In genomic region chr1:113141650-113142473, GRCh38 we compare ENCODE assay signal across 13 cellular contexts.
A peak's percentile ranks its signal among the peaks of the same experiment; 100 is the strongest.
DNase-seq lines count a peak whose midpoint lies in the region; ATAC-seq, FAIRE-seq and TF ChIP-seq lines count a peak whose summit lies in the region.
"Had no signal": no experiment of that assay in that cellular context is flagged by ENCODE, and none has a peak within 500 bp of the region (broad histone marks: within the 10 kb centered on the region; RNA-seq: fewer than 3 reads in every experiment).

No MANE protein-coding gene starts in this region.

- no peaks in the 10 kb centered on the region for H3K9me3 ChIP-seq in keratinocyte (ENCODE audit: control insufficient read depth, low read depth, low read length)

- H3K4me1 Mint-ChIP-seq in endothelial cell (ENCODE audit: unreplicated experiment), result peaks cover 23% of the 10 kb centered on the region
- H3K4me1 Mint-ChIP-seq in activated naive CD8-positive, alpha-beta T cell treated with anti-CD3 and anti-CD28 coated beads for 36 hours, result peaks cover 11% of the 10 kb centered on the region

- dilution Hi-C loops in keratinocyte (cut with MboI; ENCODE audit: extremely low pct_ligation_motif_present, low sequenced_read_pairs), result no loop called here

- no peaks in the 10 kb centered on the region for H3K27me3 ChIP-seq in keratinocyte (ENCODE audit: control insufficient read depth, extremely low read depth, insufficient read depth, low read length)

- H3K4me3 ChIP-seq in AG10803 (ENCODE audit: low read length) (no peak overlapping the region), keratinocyte (ENCODE audit: control insufficient read depth in 2 of 3, extremely low read depth in 1 of 3, insufficient read depth in 2 of 3, low read depth in 1 of 3, low read length in 3 of 3) (no peak overlapping the region)

- H4K20me1 ChIP-seq in keratinocyte (ENCODE audit: control insufficient read depth, extremely low read depth, insufficient read depth, low read length), result no peaks in the 10 kb centered on the region

- no peak overlapping the region for H3K9ac ChIP-seq in keratinocyte (ENCODE audit: control insufficient read depth, extremely low read depth, insufficient read depth, low read length)

- no peak overlapping the region for H3K4me3 Mint-ChIP-seq in endothelial cell (ENCODE audit: unreplicated experiment)
- H3K4me3 Mint-ChIP-seq in activated naive CD8-positive, alpha-beta T cell treated with anti-CD3 and anti-CD28 coated beads for 36 hours, result no peak overlapping the region
- H3K4me3 Mint-ChIP-seq: activated CD4-positive, alpha-beta T cell treated with anti-CD3 and anti-CD28 coated beads for 36 hours; activated naive CD8-positive, alpha-beta T cell had no signal

- no peak for FAIRE-seq in keratinocyte (lab: Jason Lieb, UNC)

- H3K36me3 Mint-ChIP-seq in endothelial cell (ENCODE audit: low read depth, unreplicated experiment), result no peaks in the 10 kb centered on the region
- H3K36me3 Mint-ChIP-seq in activated naive CD8-positive, alpha-beta T cell treated with anti-CD3 and anti-CD28 coated beads for 36 hours, result no peaks in the 10 kb centered on the region
- H3K36me3 Mint-ChIP-seq: activated naive CD8-positive, alpha-beta T cell had no signal

- H3K27ac Mint-ChIP-seq in endothelial cell (ENCODE audit: unreplicated experiment), result no peak overlapping the region
- H3K27ac Mint-ChIP-seq in activated naive CD8-positive, alpha-beta T cell treated with anti-CD3 and anti-CD28 coated beads for 36 hours, result no peak overlapping the region
- H3K27ac Mint-ChIP-seq: activated CD4-positive, alpha-beta T cell treated with anti-CD3 and anti-CD28 coated beads for 36 hours; activated naive CD8-positive, alpha-beta T cell had no signal

- peaks cover 21% of the 10 kb centered on the region for H3K4me1 ChIP-seq in keratinocyte (ENCODE audit: control insufficient read depth, extremely low read depth, insufficient read depth, low read length)

- H3K27me3 Mint-ChIP-seq in endothelial cell (ENCODE audit: unreplicated experiment), result peaks cover 5% of the 10 kb centered on the region
- no peaks in the 10 kb centered on the region for H3K27me3 Mint-ChIP-seq in activated naive CD8-positive, alpha-beta T cell treated with anti-CD3 and anti-CD28 coated beads for 36 hours
- H3K27me3 Mint-ChIP-seq: activated CD4-positive, alpha-beta T cell treated with anti-CD3 and anti-CD28 coated beads for 36 hours; activated naive CD8-positive, alpha-beta T cell had no signal

- no peak for TF ChIP-seq CTCF in AG10803 (conservative IDR thresholded peaks at IDR 0.05; ENCODE audit: low read length)
- TF ChIP-seq CTCF in keratinocyte (optimal IDR thresholded peaks at IDR 0.05 in 1 of 3, IDR thresholded peaks at IDR 0.05 in 1 of 3, conservative IDR thresholded peaks at IDR 0.05 in 1 of 3; ENCODE audit: extremely low read depth in 1 of 3, insufficient read depth in 2 of 3, low read length in 3 of 3), result no peak
- no peak for TF ChIP-seq CTCF in endothelial cell (IDR thresholded peaks at IDR 0.05; ENCODE audit: unreplicated experiment)

- H3K9me1 ChIP-seq in keratinocyte (ENCODE audit: control insufficient read depth, extremely low read depth, insufficient read depth, low read length), result no peaks in the 10 kb centered on the region

- H3K27ac ChIP-seq in keratinocyte (ENCODE audit: control insufficient read depth, insufficient read depth, low read length), result no peak overlapping the region
- H3K27ac ChIP-seq: epithelial cell of prostate had no signal

- no peak for ATAC-seq in GM18505 (IDR thresholded peaks at IDR 0.05; ENCODE audit: unreplicated experiment)
- ATAC-seq: activated CD4-positive, alpha-beta T cell treated with anti-CD3 and anti-CD28 coated beads for 36 hours had no signal

- H2AFZ ChIP-seq in keratinocyte (ENCODE audit: control insufficient read depth, low read length), result peak overlapping the region; percentile 41

- peak; percentile 43 for DNase-seq in AG10803 (ENCODE audit: low read depth)
- peak; percentile 29 for DNase-seq in HT-29 (ENCODE audit: low spot score)
- peak; percentile 62 for DNase-seq in amniotic epithelial cell (ENCODE audit: low read depth)
- no peak for DNase-seq in keratinocyte (ENCODE audit: low read depth, low spot score)
- no peak for DNase-seq in endothelial cell (ENCODE audit: low spot score)
- no peak for DNase-seq in epidermal melanocyte (ENCODE audit: insufficient read length, low spot score)
- no peak for DNase-seq in activated naive CD8-positive, alpha-beta T cell treated with anti-CD3 and anti-CD28 coated beads for 36 hours
- DNase-seq: activated CD4-positive, alpha-beta T cell treated with anti-CD3 and anti-CD28 coated beads for 36 hours; NCI-H1436 treated with DMSO at 0.1 percent for 48 hours; retina had no signal

- no peaks in the 10 kb centered on the region for H3K36me3 ChIP-seq in keratinocyte (ENCODE audit: control insufficient read depth in 2 of 2, extremely low read depth in 1 of 2, insufficient read depth in 2 of 2, low read length in 2 of 2)

- no peaks in the 10 kb centered on the region for H3K9me3 Mint-ChIP-seq in endothelial cell (ENCODE audit: unreplicated experiment)
- no peaks in the 10 kb centered on the region for H3K9me3 Mint-ChIP-seq in activated naive CD8-positive, alpha-beta T cell treated with anti-CD3 and anti-CD28 coated beads for 36 hours

- no peaks in the 10 kb centered on the region for H3K79me2 ChIP-seq in keratinocyte (ENCODE audit: control insufficient read depth, insufficient read depth, low read length)

- peak overlapping the region; percentile 22 for H3K4me2 ChIP-seq in keratinocyte (ENCODE audit: control insufficient read depth, extremely low read depth, insufficient read depth, low read depth, low read length)

- TF ChIP-seq POLR2A in GM18505 (IDR thresholded peaks at IDR 0.05; ENCODE audit: borderline replicate concordance, extremely low read depth, insufficient read depth, insufficient read length), result no peak

Comparison
In these comparisons a context has a peak if more than half of its experiments do, and no peak if none do; other contexts are left out.
1. DNase-seq: peak in AG10803 (single experiment), HT-29 (single experiment) and amniotic epithelial cell (single experiment); none in keratinocyte (single experiment), endothelial cell (single experiment), epidermal melanocyte (single experiment) and activated naive CD8-positive, alpha-beta T cell treated with anti-CD3 and anti-CD28 coated beads for 36 hours (single experiment).